Comparison of ENCODE assay signal across 14 cellular contexts in the genomic region with DNA sequence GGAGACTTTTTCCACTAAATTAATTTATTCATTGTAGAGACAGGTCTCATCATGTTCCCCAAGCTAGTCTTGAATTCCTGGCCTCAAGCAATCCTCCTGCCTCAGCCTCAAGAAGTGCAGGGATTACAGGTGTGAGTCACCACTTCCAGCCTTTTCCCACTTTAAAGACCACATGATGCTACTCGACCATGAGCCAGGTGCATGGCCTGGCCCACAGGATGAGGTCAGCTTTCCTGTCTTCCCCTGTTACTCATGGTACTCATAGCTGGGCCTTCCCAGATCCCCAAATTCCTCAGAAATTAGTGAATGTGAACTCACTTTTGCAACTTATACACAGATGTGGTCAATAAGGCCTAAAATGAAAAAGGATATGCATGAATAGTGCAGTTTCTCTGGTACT.
DNase-seq lines count a peak whose midpoint lies in the region; ATAC-seq and TF ChIP-seq lines count a peak whose summit lies in the region.
"Had no signal": no experiment of that assay in that cellular context is flagged by ENCODE, and none has a peak within 500 bp of the region (broad histone marks: within the 10 kb centered on the region; RNA-seq: fewer than 3 reads in every experiment).

No MANE protein-coding gene starts in this region.

- H3K9ac ChIP-seq in GM23248 (no peak overlapping the region), MM.1S (ENCODE audit: low read length) (no peak overlapping the region)

- WGBS in GM23248 (ENCODE audit: low coverage in 1 of 2, low lambda C conversion rate in 2 of 2, missing lambda C conversion rate in 2 of 2), 2 experiments: 0 to 13% methylated on average over 1 of the region's 1 CpG

- peak; percentile 72 for DNase-seq in GM23248
- peak; percentile 14 for DNase-seq in NCI-H510A treated with DMSO at 0.1 percent for 48 hours (lab: John Stamatoyannopoulos, UW)
- DNase-seq in epithelial cell of proximal tubule (ENCODE audit: low read depth): peak; percentile 42
- peak; percentile 69 for DNase-seq in renal cortical epithelial cell (ENCODE audit: low read depth)
- no peak for DNase-seq in MM.1S
- DNase-seq: activated naive CD4-positive, alpha-beta T cell treated with Interleukin-2 at 50 U/mL for 16 hours; KG1; lower lobe of right lung; NCI-H146; NCI-H82; substantia nigra had no signal

- H3K4me1 ChIP-seq in GM23248 (ENCODE audit: insufficient read depth) (peaks cover 6% of the 10 kb centered on the region; the same call in 1 of the 2 replicates), MM.1S (ENCODE audit: low read length) (no peaks in the 10 kb centered on the region)
- H3K4me1 ChIP-seq: lower lobe of right lung had no signal

- H3K9me3 ChIP-seq in GM23248 (ENCODE audit: low read depth) (no peaks in the 10 kb centered on the region), MM.1S (replicated peaks; ENCODE audit: insufficient read depth, low read length) (no peaks in the 10 kb centered on the region)
- H3K9me3 ChIP-seq: lower lobe of right lung had no signal

- ATAC-seq in HG02840 (IDR thresholded peaks at IDR 0.05; ENCODE audit: low FRiP score, unreplicated experiment): no peak
- no peak for ATAC-seq in GM18907 (IDR thresholded peaks at IDR 0.05; ENCODE audit: unreplicated experiment)
- ATAC-seq: lower lobe of right lung had no signal

- H3K4me3 ChIP-seq in GM23248: no peak overlapping the region
- no peak overlapping the region for H3K4me3 ChIP-seq in epithelial cell of proximal tubule (ENCODE audit: low read depth, low read length)
- no peak overlapping the region for H3K4me3 ChIP-seq in MM.1S (ENCODE audit: low read length)
- H3K4me3 ChIP-seq: lower lobe of right lung, skin epidermis had no signal

- H2AFZ ChIP-seq in GM23248: no peak overlapping the region
- no peak overlapping the region for H2AFZ ChIP-seq in MM.1S (ENCODE audit: low read length)

- peaks cover 6% of the 10 kb centered on the region; the same call in 1 of the 2 replicates for H3F3A ChIP-seq in GM23248 (ENCODE audit: insufficient read depth)
- no peaks in the 10 kb centered on the region for H3F3A ChIP-seq in MM.1S (ENCODE audit: insufficient read depth, low read length)

- H4K20me1 ChIP-seq in GM23248 (ENCODE audit: insufficient read depth): no peaks in the 10 kb centered on the region
- no peaks in the 10 kb centered on the region for H4K20me1 ChIP-seq in MM.1S (ENCODE audit: insufficient read depth, low read length)

- H3K27me3 ChIP-seq in GM23248 (replicated peaks; ENCODE audit: insufficient read depth): no peaks in the 10 kb centered on the region
- no peaks in the 10 kb centered on the region for H3K27me3 ChIP-seq in MM.1S (replicated peaks; ENCODE audit: insufficient read depth, low read length)

- H3K36me3 ChIP-seq in GM23248 (ENCODE audit: low read depth): peaks cover 6% of the 10 kb centered on the region; the same call in 1 of the 2 replicates
- no peaks in the 10 kb centered on the region for H3K36me3 ChIP-seq in MM.1S (replicated peaks; ENCODE audit: insufficient read depth, low read length)
- H3K36me3 ChIP-seq: lower lobe of right lung had no signal

- H3K4me2 ChIP-seq in GM23248 (ENCODE audit: unreplicated experiment) (no peak overlapping the region), MM.1S (ENCODE audit: low read depth, low read length) (no peak overlapping the region)

- H3K27ac ChIP-seq in GM23248 (no peak overlapping the region), MM.1S (ENCODE audit: low read length) (no peak overlapping the region)
- H3K27ac ChIP-seq: lower lobe of right lung, skin epidermis had no signal

- H3K9me2 ChIP-seq in GM23248 (ENCODE audit: insufficient read depth) (no peaks in the 10 kb centered on the region), MM.1S (replicated peaks; ENCODE audit: insufficient read depth, low read length) (no peaks in the 10 kb centered on the region; the same call in 1 of the 2 replicates)

- in situ Hi-C loops in GM23248 (cut with MboI): no loop called here

- TF ChIP-seq CTCF in epithelial cell of proximal tubule (conservative IDR thresholded peaks at IDR 0.05; ENCODE audit: low read depth, low read length) (no peak), MM.1S (IDR thresholded peaks at IDR 0.05; ENCODE audit: low read length) (no peak)

- H3K79me2 ChIP-seq in GM23248 (ENCODE audit: insufficient read depth): no peaks in the 10 kb centered on the region
- H3K79me2 ChIP-seq in MM.1S (ENCODE audit: low read length): no peaks in the 10 kb centered on the region
